In the genomic region with DNA sequence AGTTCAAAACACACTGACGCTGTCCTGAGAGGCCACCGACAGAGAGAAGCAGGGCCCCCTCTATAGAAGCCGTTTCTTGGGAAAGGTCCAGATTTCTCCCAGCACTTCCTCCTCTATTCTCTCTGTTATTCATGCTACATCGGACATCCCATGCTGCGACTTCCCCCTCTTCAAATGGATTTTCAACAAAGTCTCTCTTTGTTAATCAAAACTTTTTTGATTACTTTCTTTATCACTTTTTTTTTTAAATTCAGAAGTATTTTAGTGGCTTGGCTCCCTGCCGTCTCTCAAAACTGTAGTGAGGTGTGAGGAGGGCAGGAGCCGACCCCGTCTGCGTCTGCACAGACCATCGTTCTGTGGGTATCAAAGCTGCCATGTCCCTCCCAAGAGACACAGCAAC, we compare ENCODE assay signal across 1 cellular context.
TF ChIP-seq lines count a peak whose summit lies in the region.

No MANE protein-coding gene starts in this region.

TF ChIP-seq in A549, 52 proteins besides CTCF, POLR2A, EP300 and RAD21 (continued from another document):
- no peak for TF ChIP-seq FOXS1 (CRISPR knock-in tag; IDR thresholded peaks at IDR 0.05)
- TF ChIP-seq PHF8 (IDR thresholded peaks at IDR 0.05; ENCODE audit: borderline replicate concordance, low read depth) = no peak
